ENCODE assay signal across 1 cellular context in the genomic region with DNA sequence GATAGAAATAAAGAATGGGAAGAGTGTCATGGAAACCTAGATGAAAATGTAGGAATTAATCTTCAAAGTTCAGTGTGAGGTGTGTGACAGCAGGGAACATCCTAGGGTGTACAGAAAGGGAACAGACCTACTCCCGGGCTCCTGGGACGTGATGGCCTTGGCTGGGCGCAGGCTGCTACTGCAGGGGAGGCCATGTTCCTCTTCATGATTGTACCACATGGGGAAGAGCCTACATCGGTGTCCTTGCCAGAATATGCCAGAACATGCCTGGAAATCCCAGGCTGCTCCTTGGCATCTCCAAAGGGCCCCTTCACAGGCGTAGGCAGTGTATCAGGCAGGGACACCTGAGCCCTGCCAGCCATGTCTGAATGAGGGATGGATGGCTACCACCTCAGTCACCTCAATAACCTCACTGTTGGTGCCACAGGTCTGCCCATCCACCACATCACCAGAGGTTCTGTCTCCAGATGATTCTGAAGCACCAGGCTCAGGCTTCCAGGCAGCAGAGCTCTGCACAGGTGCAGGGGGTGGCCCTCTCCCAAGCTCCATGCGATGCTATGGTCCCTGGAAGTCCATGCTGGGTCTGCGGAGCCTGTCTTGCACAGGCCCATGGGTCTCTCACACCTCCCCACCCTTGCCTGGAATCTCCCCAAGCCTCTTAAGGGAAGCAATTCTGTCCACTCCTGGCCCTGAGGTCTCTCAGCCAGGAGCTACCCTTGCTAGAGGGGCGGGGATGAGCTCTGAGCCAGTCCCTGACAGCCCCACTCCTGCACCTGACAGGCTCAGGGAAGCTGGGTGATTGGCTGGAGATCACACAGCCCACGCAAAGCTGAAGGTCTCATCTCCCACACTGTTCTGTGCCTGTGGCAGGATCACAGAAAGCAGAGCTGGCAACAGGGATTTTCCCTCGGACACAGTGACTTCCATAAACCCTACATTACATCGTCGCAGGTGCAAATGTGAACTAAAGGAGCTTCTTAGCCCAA.
TF ChIP-seq lines count a peak whose summit lies in the region.

No MANE protein-coding gene starts in this region.

TF ChIP-seq in SK-N-SH treated with all-trans-retinoic acid at 6 μM for 48 hours, 23 proteins besides CTCF, POLR2A, EP300 and RAD21 (continued from another document):
- TF ChIP-seq, protein P1, sequence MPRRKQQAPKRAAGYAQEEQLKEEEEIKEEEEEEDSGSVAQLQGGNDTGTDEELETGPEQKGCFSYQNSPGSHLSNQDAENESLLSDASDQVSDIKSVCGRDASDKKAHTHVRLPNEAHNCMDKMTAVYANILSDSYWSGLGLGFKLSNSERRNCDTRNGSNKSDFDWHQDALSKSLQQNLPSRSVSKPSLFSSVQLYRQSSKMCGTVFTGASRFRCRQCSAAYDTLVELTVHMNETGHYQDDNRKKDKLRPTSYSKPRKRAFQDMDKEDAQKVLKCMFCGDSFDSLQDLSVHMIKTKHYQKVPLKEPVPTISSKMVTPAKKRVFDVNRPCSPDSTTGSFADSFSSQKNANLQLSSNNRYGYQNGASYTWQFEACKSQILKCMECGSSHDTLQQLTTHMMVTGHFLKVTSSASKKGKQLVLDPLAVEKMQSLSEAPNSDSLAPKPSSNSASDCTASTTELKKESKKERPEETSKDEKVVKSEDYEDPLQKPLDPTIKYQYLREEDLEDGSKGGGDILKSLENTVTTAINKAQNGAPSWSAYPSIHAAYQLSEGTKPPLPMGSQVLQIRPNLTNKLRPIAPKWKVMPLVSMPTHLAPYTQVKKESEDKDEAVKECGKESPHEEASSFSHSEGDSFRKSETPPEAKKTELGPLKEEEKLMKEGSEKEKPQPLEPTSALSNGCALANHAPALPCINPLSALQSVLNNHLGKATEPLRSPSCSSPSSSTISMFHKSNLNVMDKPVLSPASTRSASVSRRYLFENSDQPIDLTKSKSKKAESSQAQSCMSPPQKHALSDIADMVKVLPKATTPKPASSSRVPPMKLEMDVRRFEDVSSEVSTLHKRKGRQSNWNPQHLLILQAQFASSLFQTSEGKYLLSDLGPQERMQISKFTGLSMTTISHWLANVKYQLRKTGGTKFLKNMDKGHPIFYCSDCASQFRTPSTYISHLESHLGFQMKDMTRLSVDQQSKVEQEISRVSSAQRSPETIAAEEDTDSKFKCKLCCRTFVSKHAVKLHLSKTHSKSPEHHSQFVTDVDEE (CRISPR knock-in tag; IDR thresholded peaks at IDR 0.05): no peak
- TF ChIP-seq GLIS3 (CRISPR knock-in tag; IDR thresholded peaks at IDR 0.05) (no peak), ZNF8 (CRISPR knock-in tag; IDR thresholded peaks at IDR 0.05) (no peak), OSR1 (CRISPR knock-in tag; IDR thresholded peaks at IDR 0.05) (no peak)
TF ChIP-seq in SK-N-SH treated with all-trans-retinoic acid at 6 μM for 48 hours: peak in this region for 0.
